8 cellular contexts compared by ENCODE assay signal in the genomic region with DNA sequence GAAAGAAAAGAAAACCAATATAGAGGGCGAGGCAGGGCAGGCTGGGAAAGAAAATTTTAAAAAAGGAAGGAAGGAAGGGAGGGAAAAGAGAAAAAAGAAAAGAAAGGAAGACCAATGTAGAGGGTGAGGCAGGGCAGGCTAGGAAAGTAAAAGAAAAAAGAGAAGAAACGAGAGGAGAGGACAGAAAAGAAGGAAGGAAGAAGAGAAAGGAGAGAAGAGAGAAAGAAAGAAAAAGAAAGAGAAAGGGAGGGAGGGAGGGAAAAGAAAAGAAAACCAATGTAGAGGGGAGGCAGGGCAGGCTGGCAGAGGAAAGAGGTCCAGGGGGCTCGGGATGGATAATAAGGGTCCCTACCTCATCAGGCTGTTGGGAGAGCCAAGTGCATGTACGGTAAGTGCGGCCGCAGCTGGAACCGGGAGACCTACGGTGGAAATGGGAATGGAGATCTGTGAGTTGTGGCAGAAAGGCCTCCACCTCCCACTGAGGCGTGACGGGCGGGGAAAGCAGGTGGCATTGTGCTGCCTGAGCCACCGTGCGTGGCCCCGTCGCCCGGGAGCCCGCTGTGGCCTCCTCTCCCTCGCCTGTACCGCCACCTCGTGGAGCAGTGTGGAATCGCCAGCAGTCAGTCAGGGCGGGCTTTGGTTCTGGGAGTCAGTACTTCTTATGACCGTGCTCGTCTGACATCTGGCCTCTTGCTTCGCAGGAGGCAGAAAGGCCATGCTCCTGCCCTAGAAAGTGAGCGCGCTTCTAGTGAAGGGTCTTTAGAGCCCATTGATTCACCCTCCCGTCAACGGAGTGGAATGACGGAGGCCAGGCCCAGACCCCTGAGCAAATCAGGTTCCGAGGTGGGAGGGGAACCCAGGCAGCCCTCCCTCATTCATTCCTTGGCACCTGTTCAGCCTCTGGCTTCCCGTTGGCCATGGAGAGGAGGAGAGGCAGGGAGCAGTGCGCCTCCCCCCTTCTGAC. TPM values are rescaled to one million over a fixed set of nuclear protein-coding genes. Genes with fewer than 3 reads are reported as not detected.
A peak's percentile ranks its signal among the peaks of the same experiment; 100 is the strongest.
DNase-seq lines count a peak whose midpoint lies in the region; ATAC-seq lines count a peak whose summit lies in the region.

No MANE protein-coding gene starts in this region.

- H3K4me1 Mint-ChIP-seq in central memory CD8-positive, alpha-beta T cell, result peaks cover 7% of the 10 kb centered on the region

- no peaks in the 10 kb centered on the region for H3K36me3 Mint-ChIP-seq in central memory CD8-positive, alpha-beta T cell (ENCODE audit: insufficient read depth)

- ATAC-seq in GM19035 (IDR thresholded peaks at IDR 0.05; ENCODE audit: unreplicated experiment) (peak; percentile 99), HG03354 (IDR thresholded peaks at IDR 0.05; ENCODE audit: poor library complexity, severe bottlenecking, unreplicated experiment) (peak; percentile 95)
- peak; percentile 97 for ATAC-seq in activated CD4-positive, CD25-positive, alpha-beta regulatory T cell treated with anti-CD3 and anti-CD28 coated beads, Interleukin-2, amount 50 U/mL, for 24 hours
- peak; percentile 97 for ATAC-seq in central memory CD8-positive, alpha-beta T cell (replicated peaks; ENCODE audit: extremely low read depth, poor library complexity, severe bottlenecking)

- H3K9me3 Mint-ChIP-seq in central memory CD8-positive, alpha-beta T cell, result no peaks in the 10 kb centered on the region

- peak; percentile 31 to 75 for DNase-seq in AML-193 (lab: John Stamatoyannopoulos, UW)
- DNase-seq in NCI-H460 (ENCODE audit: extremely low read depth, low read depth), result peak; percentile 80
- DNase-seq in central memory CD8-positive, alpha-beta T cell (ENCODE audit: low spot score in 2 of 2), result peak; percentile 89 to 98
- DNase-seq in kidney tubule cell (ENCODE audit: low spot score), result peak; percentile 79
- DNase-seq in stimulated activated CD4-positive, alpha-beta T cell treated with anti-CD3 and anti-CD28 coated beads, Interleukin-2, amount 100 ng/mL, for 24 hours, result peak; percentile 95 to 96

- peak overlapping the region; percentile 45 for H3K27ac Mint-ChIP-seq in central memory CD8-positive, alpha-beta T cell (ENCODE audit: low read depth)

- peaks cover 31% of the 10 kb centered on the region for H3K27me3 Mint-ChIP-seq in central memory CD8-positive, alpha-beta T cell

- no peak overlapping the region for H3K4me3 Mint-ChIP-seq in central memory CD8-positive, alpha-beta T cell

RNA-seq across cellular contexts. Expression of a gene that starts 10.4 kb away (rescaled TPM):
- total RNA-seq in NCI-H460 (2014; rRNA removed; shearing (Covaris generic)), result 288 and 307 TPM in 2 replicates
- polyA plus RNA-seq in NCI-H460 (2014; cell fraction: nucleus; rRNA removed), result 259 and 286 TPM in 2 replicates

RNA-seq across cellular contexts. Expression of a gene that starts 23.1 kb away (rescaled TPM):
- not detected in 2 replicates for total RNA-seq in NCI-H460 (2014; rRNA removed; shearing (Covaris generic))
- polyA plus RNA-seq in NCI-H460 (2014; cell fraction: nucleus; rRNA removed), result not detected in 2 replicates

RNA-seq across cellular contexts. Expression of a gene that starts 33.2 kb away (rescaled TPM):
- total RNA-seq in NCI-H460 (2014; rRNA removed; shearing (Covaris generic)), result 24.1 and 25.2 TPM in 2 replicates
- 64.2 and 118 TPM in 2 replicates for polyA plus RNA-seq in NCI-H460 (2014; cell fraction: nucleus; rRNA removed)

RNA-seq across cellular contexts. Expression of a gene that starts 40.3 kb away (rescaled TPM):
- 110 and 135 TPM in 2 replicates for total RNA-seq in NCI-H460 (2014; rRNA removed; shearing (Covaris generic))
- polyA plus RNA-seq in NCI-H460 (2014; cell fraction: nucleus; rRNA removed), result 187 and 206 TPM in 2 replicates

RNA-seq across cellular contexts. Expression of a gene that starts 50.7 kb away (rescaled TPM):
- 0.27 and 0.38 TPM in 2 replicates for total RNA-seq in NCI-H460 (2014; rRNA removed; shearing (Covaris generic))
- polyA plus RNA-seq in NCI-H460 (2014; cell fraction: nucleus; rRNA removed), result 0.42 and 0.97 TPM in 2 replicates

Comparison
In these comparisons a context has a peak if more than half of its experiments do, and no peak if none do; other contexts are left out.
1. Peak in every context shown above with its lines: DNase-seq and ATAC-seq.